8 cellular contexts compared by ENCODE assay signal in the genomic region with DNA sequence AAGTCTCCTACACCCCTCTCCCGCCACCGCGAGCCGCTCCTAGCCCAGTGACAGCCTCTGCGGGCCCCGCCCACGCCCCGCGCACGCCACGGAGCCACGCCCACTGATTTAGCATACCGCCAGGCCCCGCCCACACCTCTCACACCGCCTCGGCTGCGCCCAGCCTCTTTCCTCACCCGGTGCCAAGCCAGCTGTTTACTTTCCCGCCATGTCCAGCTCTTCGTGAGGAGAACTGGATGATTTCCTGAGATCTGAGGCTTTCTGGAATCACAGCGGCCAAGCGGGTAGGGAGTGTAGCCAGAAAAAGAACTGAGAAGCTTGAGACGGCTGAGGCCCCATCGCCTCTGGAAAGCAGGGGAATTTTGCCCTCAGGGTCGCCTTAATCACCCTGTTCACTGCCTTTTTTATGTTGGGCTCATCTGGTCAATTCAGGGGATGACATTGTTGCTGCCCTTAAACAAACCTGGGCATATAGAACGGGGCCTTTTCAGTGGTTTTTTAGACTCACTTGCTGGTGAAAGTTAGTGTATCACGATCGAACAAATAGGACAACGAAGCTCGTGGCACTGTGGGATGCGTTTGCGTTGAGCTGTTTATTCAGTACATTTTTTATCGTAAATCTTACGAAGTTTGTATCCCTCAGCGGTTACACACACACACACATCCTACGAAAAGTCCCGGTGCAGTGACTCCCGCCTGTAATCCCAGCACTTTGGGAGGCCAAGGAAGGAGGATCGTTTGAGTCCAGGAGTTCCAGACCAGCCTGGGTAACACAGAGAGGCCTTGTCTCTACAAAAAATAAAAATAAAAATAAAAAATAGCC. TPM values are rescaled to one million over a fixed set of nuclear protein-coding genes. Genes with fewer than 3 reads are reported as not detected.
DNase-seq lines count a peak whose midpoint lies in the region; ATAC-seq and TF ChIP-seq lines count a peak whose summit lies in the region.

RNF212B (plus strand) TSS at position 165 of the 823 bp plus-strand sequence. CDS start 2,410 bp downstream, outside the sequence.

- H3K9me2 ChIP-seq in PC-9 (ENCODE audit: insufficient read depth): no peaks in the 10 kb centered on the region

- H3K4me3 ChIP-seq in GM12864 (ENCODE audit: low read depth, low read length): no peak within 1 kb of the TSS
- peak within 1 kb of the TSS; percentile 46 for H3K4me3 ChIP-seq in HUES6 (ENCODE audit: low read depth, low read length)
- peak within 1 kb of the TSS; percentile 47; the same call in 1 of the 2 replicates for H3K4me3 ChIP-seq in PC-9
- peak within 1 kb of the TSS; percentile 6 to 61 (median 30) for H3K4me3 ChIP-seq in esophagus squamous epithelium
- peak within 1 kb of the TSS; percentile 66 for H3K4me3 ChIP-seq in mucosa of stomach (ENCODE audit: low read length)

- H3F3A ChIP-seq in PC-9 (ENCODE audit: insufficient read depth, low read depth): no peaks in the 10 kb centered on the region

- H3K36me3 Mint-ChIP-seq in activated T-cell treated with anti-CD3 and anti-CD28 coated beads, Interleukin-2, amount 50 U/mL, for 4 hours (ENCODE audit: insufficient read depth): no peaks in the 10 kb centered on the region

- DNase-seq in GM12864 (ENCODE audit: low read depth): peak; percentile 15
- peak in 1 of 2 experiments; percentile 82 for DNase-seq in PC-9
- peak; percentile 78 for DNase-seq in activated T-cell treated with anti-CD3 and anti-CD28 coated beads, Interleukin-2, amount 50 U/mL, for 4 hours
- peak; percentile 20 for DNase-seq in esophagus squamous epithelium (lab: John Stamatoyannopoulos, UW)
- DNase-seq in stimulated activated CD8-positive, alpha-beta memory T cell treated with anti-CD3 and anti-CD28 coated beads, Interleukin-2, amount 100 ng/mL, for 48 hours (ENCODE audit: low read depth in 2 of 2): peak; percentile 83 to 87

- ATAC-seq in activated T-cell treated with anti-CD3 and anti-CD28 coated beads, Interleukin-2, amount 50 U/mL, for 4 hours: peak; percentile 99 to 100
- no peak for ATAC-seq in HG02884 (IDR thresholded peaks at IDR 0.05; ENCODE audit: unreplicated experiment)

- POLR2A ChIA-PET in PC-9 (lab: Charles Lee; ENCODE audit: unreplicated experiment): interaction anchor here (0.5 to 0.8 kb wide), 2 partner anchors 32 to 143 kb away, joined by 3 to 6 read pairs; partner anchors contain the start of gene ACIN1

- TF ChIP-seq CTCF in GM12864 (IDR thresholded peaks at IDR 0.05; ENCODE audit: low read depth, low read length, missing control alignments) (no peak), PC-9 (conservative IDR thresholded peaks at IDR 0.05) (no peak), esophagus squamous epithelium (IDR thresholded peaks at IDR 0.05) (no peak)

- WGBS in esophagus squamous epithelium, 2 donors: 21 to 26% methylated on average over 35 to 38 of the region's 39 CpGs

- no peaks in the 10 kb centered on the region for H4K20me1 ChIP-seq in PC-9 (ENCODE audit: insufficient read depth)

- H3K27ac ChIP-seq in HUES6 (ENCODE audit: low read depth, low read length) (no peak within 1 kb of the TSS), PC-9 (no peak within 1 kb of the TSS), esophagus squamous epithelium (peak within 1 kb of the TSS in 3 of 4 donors; percentile 35 to 63 (median 62))

- H3K4me3 Mint-ChIP-seq in activated T-cell treated with anti-CD3 and anti-CD28 coated beads, Interleukin-2, amount 50 U/mL, for 4 hours: peak within 1 kb of the TSS; percentile 46

- no peaks in the 10 kb centered on the region for H3K36me3 ChIP-seq in HUES6 (ENCODE audit: control insufficient read depth, insufficient read depth, low read length)
- H3K36me3 ChIP-seq in PC-9 (ENCODE audit: low read depth): no peaks in the 10 kb centered on the region
- no peaks in the 10 kb centered on the region for H3K36me3 ChIP-seq in esophagus squamous epithelium
- H3K36me3 ChIP-seq in mucosa of stomach (ENCODE audit: control insufficient read depth, insufficient read depth, low read length): no peaks in the 10 kb centered on the region

- peaks cover 5% of the 10 kb centered on the region for H3K4me1 Mint-ChIP-seq in activated T-cell treated with anti-CD3 and anti-CD28 coated beads, Interleukin-2, amount 50 U/mL, for 4 hours (ENCODE audit: low read depth)

- peak within 1 kb of the TSS; percentile 83 for H3K4me2 ChIP-seq in PC-9

- H3K27me3 ChIP-seq in HUES6 (ENCODE audit: control insufficient read depth, insufficient read depth, low read length) (no peaks in the 10 kb centered on the region), PC-9 (ENCODE audit: insufficient read depth, low read depth) (no peaks in the 10 kb centered on the region), esophagus squamous epithelium (no peaks in the 10 kb centered on the region), mucosa of stomach (ENCODE audit: control insufficient read depth, insufficient read depth, low read length) (no peaks in the 10 kb centered on the region)

- intact Hi-C loops in PC-9 (cut with micrococcal nuclease; ENCODE audit: unreplicated experiment): no loop called here
- intact Hi-C loops in esophagus squamous epithelium (cut with DNase I): no loop called here

- TF ChIP-seq POLR2A in esophagus squamous epithelium (IDR thresholded peaks at IDR 0.05): no peak

- H3K9me3 ChIP-seq in HUES6 (ENCODE audit: control insufficient read depth, insufficient read depth, low read depth, low read length) (no peaks in the 10 kb centered on the region), PC-9 (ENCODE audit: insufficient read depth, low read depth) (no peaks in the 10 kb centered on the region), esophagus squamous epithelium (no peaks in the 10 kb centered on the region), mucosa of stomach (ENCODE audit: control insufficient read depth, low read length) (no peaks in the 10 kb centered on the region)

- H3K9me3 Mint-ChIP-seq in activated T-cell treated with anti-CD3 and anti-CD28 coated beads, Interleukin-2, amount 50 U/mL, for 4 hours: no peaks in the 10 kb centered on the region

- peaks cover 15% of the 10 kb centered on the region for H3K27me3 Mint-ChIP-seq in activated T-cell treated with anti-CD3 and anti-CD28 coated beads, Interleukin-2, amount 50 U/mL, for 4 hours (ENCODE audit: low read depth)

- no peaks in the 10 kb centered on the region for H3K79me2 ChIP-seq in PC-9 (ENCODE audit: low read depth)

- CTCF ChIA-PET in PC-9 (lab: Charles Lee): no interaction called here

- no TSS peak for BruUV-seq in PC-9 (replicated peaks; lab: Mats Ljungman, UMichigan)

- H3K4me1 ChIP-seq in HUES6 (ENCODE audit: control insufficient read depth, insufficient read depth, low read length) (peaks cover 5% of the 10 kb centered on the region; the same call in 1 of the 2 replicates), PC-9 (replicated peaks; ENCODE audit: insufficient read depth) (peaks cover 4% of the 10 kb centered on the region; the same call in 1 of the 2 replicates), esophagus squamous epithelium (peaks cover 0 to 11% (median 0%) of the 10 kb centered on the region in 3 donors), mucosa of stomach (ENCODE audit: control insufficient read depth, insufficient read depth, low read length) (peaks cover 5% of the 10 kb centered on the region)

- peak within 1 kb of the TSS; percentile 86 for H2AFZ ChIP-seq in PC-9

- H3K9ac ChIP-seq in HUES6 (ENCODE audit: low read length) (peak within 1 kb of the TSS; percentile 49), mucosa of stomach (ENCODE audit: low read length) (peak within 1 kb of the TSS; percentile 62)

RNA-seq across cellular contexts. Expression of gene RNF212B, which starts in this region (rescaled TPM):
- total RNA-seq in PC-9 (2021) (not detected in 2 replicates), esophagus squamous epithelium (not detected)
- total RNA-seq in activated T-cell treated with anti-CD3 and anti-CD28 coated beads, Interleukin-2, amount 50 U/mL, for 4 hours: not detected

Comparison
In these comparisons a context has a peak if more than half of its experiments do, and no peak if none do; other contexts are left out.
1. Peak in DNase-seq and ATAC-seq in activated T-cell treated with anti-CD3 and anti-CD28 coated beads, Interleukin-2, amount 50 U/mL, for 4 hours; RNA of the gene not detected or under 1 TPM.
2. Peak in DNase-seq, H3K4me3 ChIP-seq and H3K27ac ChIP-seq in esophagus squamous epithelium; RNA of the gene not detected or under 1 TPM.